Comparison of ENCODE assay signal across 1 cellular context in genomic region chr1:168509875-168510594, GRCh38.
TF ChIP-seq lines count a peak whose summit lies in the region.

No MANE protein-coding gene starts in this region.

TF ChIP-seq in GM12878, 131 proteins besides CTCF, POLR2A, EP300 and RAD21 (continued from another document and continues in another):
- TF ChIP-seq ZNF592 (IDR thresholded peaks at IDR 0.05) (no peak), ATF3 (IDR thresholded peaks at IDR 0.05; ENCODE audit: borderline replicate concordance, extremely low read depth, low read depth, low read length) (no peak), BACH1 (IDR thresholded peaks at IDR 0.05; ENCODE audit: borderline replicate concordance) (peak; percentile 36; the same call in 1 of the 2 replicates), E4F1 (IDR thresholded peaks at IDR 0.05; ENCODE audit: borderline replicate concordance, partially characterized antibody) (peak; percentile 59), GABPA (IDR thresholded peaks at IDR 0.05; ENCODE audit: low read depth) (no peak), NFIC (IDR thresholded peaks at IDR 0.05; ENCODE audit: low read depth, low read length) (peak; percentile 78), CREM (IDR thresholded peaks at IDR 0.05; ENCODE audit: low read depth) (peak; percentile 52; the same call in 1 of the 2 replicates), JUND (IDR thresholded peaks at IDR 0.05; ENCODE audit: low read depth, low read length) (no peak), ETV6 (conservative IDR thresholded peaks at IDR 0.05 in 1 of 2, IDR thresholded peaks at IDR 0.05 in 1 of 2; ENCODE audit: borderline replicate concordance in 1 of 2, low read depth in 1 of 2) (no peak), POLR2AphosphoS5 (IDR thresholded peaks at IDR 0.05; ENCODE audit: low read length) (no peak), RB1 (IDR thresholded peaks at IDR 0.05; ENCODE audit: borderline replicate concordance) (no peak), TCF12 (IDR thresholded peaks at IDR 0.05; ENCODE audit: low read depth, low read length) (peak; percentile 49; the same call in 1 of the 2 replicates), ZBTB4 (CRISPR knock-in tag; IDR thresholded peaks at IDR 0.05) (no peak), ZNF217 (IDR thresholded peaks at IDR 0.05) (peak; percentile 27; the same call in 1 of the 2 replicates), ZNF274 (IDR thresholded peaks at IDR 0.05; ENCODE audit: insufficient read depth, insufficient read length) (no peak), YBX1 (IDR thresholded peaks at IDR 0.05) (no peak), ZZZ3 (IDR thresholded peaks at IDR 0.05; ENCODE audit: control insufficient read depth, insufficient read length, low read depth) (no peak), RELA (IDR thresholded peaks at IDR 0.05; ENCODE audit: borderline replicate concordance, partially characterized antibody) (no peak), PKNOX1 (IDR thresholded peaks at IDR 0.05) (peak; percentile 95), STAT3 (IDR thresholded peaks at IDR 0.05; ENCODE audit: low read depth, low read length) (no peak), MTA3 (IDR thresholded peaks at IDR 0.05; ENCODE audit: borderline replicate concordance, low read length) (no peak; the same call in 1 of the 2 replicates), SMC3 (IDR thresholded peaks at IDR 0.05; ENCODE audit: borderline replicate concordance, low read length) (no peak), REST (IDR thresholded peaks at IDR 0.05; ENCODE audit: low read depth, low read length) (no peak), ZSCAN29 (IDR thresholded peaks at IDR 0.05) (no peak), EED (IDR thresholded peaks at IDR 0.05; ENCODE audit: low read depth) (peak; percentile 51; the same call in 1 of the 2 replicates), ESRRA (IDR thresholded peaks at IDR 0.05; ENCODE audit: low read length) (peak; percentile 49), LARP7 (IDR thresholded peaks at IDR 0.05) (0 out of 2 replicates have a peak, but pooled peaks have one; percentile 53), HDGF (IDR thresholded peaks at IDR 0.05) (peak; percentile 94), SRF (IDR thresholded peaks at IDR 0.05; ENCODE audit: low read depth in 2 of 2, low read length in 2 of 2) (peak; percentile 30 to 85), CHD1 (IDR thresholded peaks at IDR 0.05; ENCODE audit: low read depth, low read length) (no peak), BMI1 (IDR thresholded peaks at IDR 0.05; ENCODE audit: borderline replicate concordance) (peak; percentile 68), HDAC6 (IDR thresholded peaks at IDR 0.05; ENCODE audit: unreplicated experiment) (no peak), DPF2 (IDR thresholded peaks at IDR 0.05) (peak; percentile 93), PML (IDR thresholded peaks at IDR 0.05; ENCODE audit: low read length) (no peak), SREBF2 (IDR thresholded peaks at IDR 0.05; ENCODE audit: low read length) (no peak), TBL1XR1 (IDR thresholded peaks at IDR 0.05; ENCODE audit: low read depth, low read length) (0 out of 2 replicates have a peak, but pooled peaks have one; percentile 49), ATF2 (IDR thresholded peaks at IDR 0.05; ENCODE audit: low read length) (no peak; the same call in 1 of the 2 replicates), PRDM15 (CRISPR knock-in tag; IDR thresholded peaks at IDR 0.05) (no peak)
